Comparison of ENCODE assay signal across 15 cellular contexts in genomic region chr2:111688501-111688900, GRCh38.
"Had no signal": no experiment of that assay in that cellular context is flagged by ENCODE, and none has a peak within 500 bp of the region (broad histone marks: within the 10 kb centered on the region; RNA-seq: fewer than 3 reads in every experiment).

No MANE protein-coding gene starts in this region.

- H3K27me3 ChIP-seq: gastrocnemius medialis, heart right ventricle, testis, tibial nerve had no signal

- H3K4me3 ChIP-seq: gastrocnemius medialis, heart right ventricle, mucosa of descending colon, psoas muscle, testis, tibial nerve had no signal

- H3K9ac ChIP-seq: parathyroid adenoma had no signal

- ATAC-seq: esophagus mucosa; gastrocnemius medialis; heart right ventricle; mucosa of descending colon; naive thymus-derived CD8-positive, alpha-beta T cell; stimulated activated naive B cell treated with anti-CD40 and anti-IgM and Interleukin-4, amounts not matched to agents 10 μg/mL and 1 μg/mL and 100 μg/mL, for 72 hours; stimulated activated naive CD8-positive, alpha-beta T cell treated with anti-CD3 and anti-CD28 coated beads, Interleukin-15, amount 100 ng/mL, for 72 hours had no signal

- DNase-seq: effector memory CD4-positive, alpha-beta T cell; gastrocnemius medialis; heart right ventricle; hypothalamus; kidney glomerular epithelial cell; mucosa of descending colon; naive thymus-derived CD8-positive, alpha-beta T cell; psoas muscle; stimulated activated CD4-positive, alpha-beta T cell treated with anti-CD3 and anti-CD28 coated beads, Interleukin-4, amount 100 ng/mL, for 24 hours; stimulated activated naive B cell treated with anti-CD40 and anti-IgM and Interleukin-4, amounts not matched to agents 10 μg/mL and 1 μg/mL and 100 μg/mL, for 72 hours; stimulated activated naive CD8-positive, alpha-beta T cell treated with anti-CD3 and anti-CD28 coated beads, Interleukin-15, amount 100 ng/mL, for 72 hours; testis had no signal

- H3K36me3 ChIP-seq: gastrocnemius medialis, heart right ventricle, tibial nerve had no signal

- H3K4me1 ChIP-seq: gastrocnemius medialis, heart right ventricle, parathyroid adenoma, psoas muscle, testis had no signal

- H2AFZ ChIP-seq: parathyroid adenoma had no signal

- H3K9me3 ChIP-seq: gastrocnemius medialis, mucosa of descending colon, psoas muscle, testis, tibial nerve had no signal

- H3K27ac ChIP-seq: gastrocnemius medialis, heart right ventricle, parathyroid adenoma, psoas muscle, testis, tibial nerve had no signal
